In genomic region chr7:44609829-44610228, GRCh38 we compare ENCODE assay signal across 18 cellular contexts. TPM values are rescaled to one million over a fixed set of nuclear protein-coding genes. Genes with fewer than 3 reads are reported as not detected.
DNase-seq lines count a peak whose midpoint lies in the region; ATAC-seq and TF ChIP-seq lines count a peak whose summit lies in the region.
"Had no signal": no experiment of that assay in that cellular context is flagged by ENCODE, and none has a peak within 500 bp of the region (broad histone marks: within the 10 kb centered on the region; RNA-seq: fewer than 3 reads in every experiment).

No MANE protein-coding gene starts in this region.

- H3K4me3 Mint-ChIP-seq in activated CD4-positive, alpha-beta memory T cell treated with anti-CD3 and anti-CD28 coated beads for 36 hours = peak overlapping the region; percentile 16
- H3K4me3 Mint-ChIP-seq in activated CD4-positive, alpha-beta memory T cell treated with anti-CD3 and anti-CD28 coated beads, Interleukin-2, amount 10 ng/mL, durations not matched to agents 7 days and 5 days = no peak overlapping the region
- H3K4me3 Mint-ChIP-seq in CD14-positive monocyte (no peak overlapping the region), T-cell (peak overlapping the region in 2 of 3 donors; percentile 4 to 37), mesothelial cell of epicardium (no peak overlapping the region), Caco-2 (ENCODE audit: unreplicated experiment) (no peak overlapping the region)

- POLR2A ChIA-PET in activated CD4-positive, alpha-beta memory T cell treated with anti-CD3 and anti-CD28 coated beads for 36 hours (lab: Charles Lee) = interaction anchor here (0.7 kb wide), 2 partner anchors 29 to 276 kb away, joined by 3 to 4 read pairs; no protein-coding TSS in a partner anchor
- POLR2A ChIA-PET in activated CD4-positive, alpha-beta memory T cell treated with anti-CD3 and anti-CD28 coated beads, Interleukin-2, amount 10 ng/mL, durations not matched to agents 7 days and 5 days (lab: Charles Lee) = interaction anchor here (0.9 to 33.8 kb wide), 4 partner anchors 8 to 185 kb away, joined by 3 to 1257 read pairs (median 36); no protein-coding TSS in a partner anchor
- POLR2A ChIA-PET in T-cell (lab: Charles Lee) = interaction anchor here (0.6 to 0.7 kb wide), 3 partner anchors 14 to 24 kb away, joined by 3 to 4 read pairs (median 3); no protein-coding TSS in a partner anchor
- POLR2A ChIA-PET in Caco-2 (lab: Charles Lee) = interaction anchor here (0.7 kb wide), 1 partner anchor 329 kb away, joined by 3 read pairs; no protein-coding TSS in a partner anchor

- no TSS peak for BruUV-seq in Caco-2 (replicated peaks; lab: Mats Ljungman, UMichigan)

- H3K4me3 ChIP-seq in Caco-2 (ENCODE audit: low read depth, low read length) = no peak overlapping the region
- H3K4me3 ChIP-seq: ascending aorta, heart left ventricle, SK-N-MC, smooth muscle cell had no signal

- peaks cover 23% of the 10 kb centered on the region for H3K4me1 ChIP-seq in Caco-2
- H3K4me1 ChIP-seq: BE2C had no signal

- peak overlapping the region; percentile 56 for H3K27ac Mint-ChIP-seq in activated CD4-positive, alpha-beta memory T cell treated with anti-CD3 and anti-CD28 coated beads for 36 hours
- H3K27ac Mint-ChIP-seq in activated CD4-positive, alpha-beta memory T cell treated with anti-CD3 and anti-CD28 coated beads, Interleukin-2, amount 10 ng/mL, durations not matched to agents 7 days and 5 days = no peak overlapping the region
- peak overlapping the region in 6 of 7 donors; percentile 23 to 69 (median 48) for H3K27ac Mint-ChIP-seq in CD14-positive monocyte
- H3K27ac Mint-ChIP-seq in T-cell = peak overlapping the region; percentile 61 to 66
- H3K27ac Mint-ChIP-seq in mesothelial cell of epicardium = peak overlapping the region; percentile 26
- no peak overlapping the region for H3K27ac Mint-ChIP-seq in Caco-2 (ENCODE audit: unreplicated experiment)
- H3K27ac Mint-ChIP-seq: activated naive CD4-positive, alpha-beta T cell treated with anti-CD3 and anti-CD28 coated beads, Interleukin-2, amount 50 U/mL, for 72 hours had no signal

- CTCF ChIA-PET in activated CD4-positive, alpha-beta memory T cell treated with anti-CD3 and anti-CD28 coated beads for 36 hours (lab: Charles Lee) = interaction anchor here (1.6 kb wide), 1 partner anchor 45 kb away, joined by 3 read pairs; no protein-coding TSS in a partner anchor
- CTCF ChIA-PET in activated CD4-positive, alpha-beta memory T cell treated with anti-CD3 and anti-CD28 coated beads, Interleukin-2, amount 10 ng/mL, durations not matched to agents 7 days and 5 days (lab: Charles Lee) = interaction anchor here (0.7 to 1.5 kb wide), 3 partner anchors 13 to 994 kb away, joined by 3 read pairs; no protein-coding TSS in a partner anchor
- CTCF ChIA-PET in T-cell (lab: Charles Lee) = interaction anchor here in 1 of 2 donors (0.7 kb wide), 2 partner anchors 55 to 390 kb away, joined by 3 to 6 read pairs; no protein-coding TSS in a partner anchor
- CTCF ChIA-PET in Caco-2 (lab: Charles Lee) = no interaction called here

- intact Hi-C loops in activated CD4-positive, alpha-beta memory T cell treated with anti-CD3 and anti-CD28 coated beads for 36 hours (cut with micrococcal nuclease) = no loop called here
- intact Hi-C loops in CD14-positive monocyte (cut with micrococcal nuclease) (loop anchor here in 1 of 2 donors (5.0 kb wide), 1 partner anchor 32 kb away; no protein-coding TSS in a partner anchor), Caco-2 (cut with micrococcal nuclease; ENCODE audit: unreplicated experiment) (loop anchor here (5.0 kb wide), 1 partner anchor 187 kb away; the partner anchor contains the start of gene PPIA)

- peaks cover 51% of the 10 kb centered on the region for H3K4me1 Mint-ChIP-seq in activated CD4-positive, alpha-beta memory T cell treated with anti-CD3 and anti-CD28 coated beads for 36 hours (ENCODE audit: low read depth)
- peaks cover 63% of the 10 kb centered on the region for H3K4me1 Mint-ChIP-seq in activated CD4-positive, alpha-beta memory T cell treated with anti-CD3 and anti-CD28 coated beads, Interleukin-2, amount 10 ng/mL, durations not matched to agents 7 days and 5 days
- H3K4me1 Mint-ChIP-seq in CD14-positive monocyte (peaks cover 53% of the 10 kb centered on the region), T-cell (peaks cover 55 to 76% (median 70%) of the 10 kb centered on the region in 3 donors), mesothelial cell of epicardium (peaks cover 24% of the 10 kb centered on the region), Caco-2 (ENCODE audit: low read depth, unreplicated experiment) (peaks cover 27% of the 10 kb centered on the region)

- H3K36me3 ChIP-seq in Caco-2 (ENCODE audit: control insufficient read depth, insufficient read depth, low read length) = no peaks in the 10 kb centered on the region
- H3K36me3 ChIP-seq: ascending aorta, BE2C, heart left ventricle had no signal

- no peak for DNase-seq in activated CD4-positive, alpha-beta memory T cell treated with anti-CD3 and anti-CD28 coated beads for 36 hours
- no peak for DNase-seq in activated CD4-positive, alpha-beta memory T cell treated with anti-CD3 and anti-CD28 coated beads, Interleukin-2, amount 10 ng/mL, durations not matched to agents 7 days and 5 days
- DNase-seq in CD14-positive monocyte (ENCODE audit: low spot score) = no peak
- no peak for DNase-seq in T-cell
- DNase-seq in mesothelial cell of epicardium (ENCODE audit: low spot score in 2 of 2, unreplicated experiment in 2 of 2) = no peak
- no peak for DNase-seq in NCI-H1092 treated with DMSO at 0.1 percent for 48 hours (lab: John Stamatoyannopoulos, UW)
- DNase-seq in Caco-2 = no peak
- no peak for DNase-seq in stimulated activated CD4-positive, alpha-beta T cell treated with anti-CD3 and anti-CD28 coated beads, Interleukin-1b, Interleukin-23, amount 100 ng/mL, for 48 hours
- DNase-seq: BE2C, caudate nucleus, heart left ventricle, NCI-H1105, NCI-H774, occipital lobe had no signal

- peaks cover 7% of the 10 kb centered on the region for H3K36me3 Mint-ChIP-seq in activated CD4-positive, alpha-beta memory T cell treated with anti-CD3 and anti-CD28 coated beads for 36 hours
- H3K36me3 Mint-ChIP-seq in activated CD4-positive, alpha-beta memory T cell treated with anti-CD3 and anti-CD28 coated beads, Interleukin-2, amount 10 ng/mL, durations not matched to agents 7 days and 5 days (ENCODE audit: low read depth) = peaks cover 33% of the 10 kb centered on the region
- H3K36me3 Mint-ChIP-seq in CD14-positive monocyte (peaks cover 13 to 20% of the 10 kb centered on the region in 2 donors), T-cell (peaks cover 9% of the 10 kb centered on the region), mesothelial cell of epicardium (no peaks in the 10 kb centered on the region), Caco-2 (ENCODE audit: insufficient read depth, unreplicated experiment) (peaks cover 41% of the 10 kb centered on the region)

- no peaks in the 10 kb centered on the region for H3K27me3 ChIP-seq in Caco-2 (replicated peaks; ENCODE audit: control insufficient read depth, insufficient read depth, low read length)
- H3K27me3 ChIP-seq: ascending aorta, BE2C, heart left ventricle had no signal

- no peak for TF ChIP-seq CTCF in CD14-positive monocyte (IDR thresholded peaks at IDR 0.05)
- no peak for TF ChIP-seq CTCF in mesothelial cell of epicardium (IDR thresholded peaks at IDR 0.05; ENCODE audit: unreplicated experiment)
- no peak for TF ChIP-seq CTCF in Caco-2 (IDR thresholded peaks at IDR 0.05; ENCODE audit: insufficient read depth in 1 of 2, low read depth in 1 of 2, low read length in 1 of 2, severe bottlenecking in 1 of 2, unreplicated experiment in 1 of 2)

- H3K9me3 ChIP-seq in Caco-2 = no peaks in the 10 kb centered on the region
- H3K9me3 ChIP-seq: ascending aorta, BE2C, heart left ventricle had no signal

- H3K9me3 Mint-ChIP-seq in activated CD4-positive, alpha-beta memory T cell treated with anti-CD3 and anti-CD28 coated beads for 36 hours = no peaks in the 10 kb centered on the region
- H3K9me3 Mint-ChIP-seq in activated CD4-positive, alpha-beta memory T cell treated with anti-CD3 and anti-CD28 coated beads, Interleukin-2, amount 10 ng/mL, durations not matched to agents 7 days and 5 days = no peaks in the 10 kb centered on the region
- H3K9me3 Mint-ChIP-seq in CD14-positive monocyte (peaks cover 0 to 2% (median 0%) of the 10 kb centered on the region in 7 donors), T-cell (no peaks in the 10 kb centered on the region), mesothelial cell of epicardium (no peaks in the 10 kb centered on the region), Caco-2 (ENCODE audit: unreplicated experiment) (no peaks in the 10 kb centered on the region)
- H3K9me3 Mint-ChIP-seq: activated naive CD4-positive, alpha-beta T cell treated with anti-CD3 and anti-CD28 coated beads, Interleukin-2, amount 50 U/mL, for 72 hours had no signal

- H3K27me3 Mint-ChIP-seq in activated CD4-positive, alpha-beta memory T cell treated with anti-CD3 and anti-CD28 coated beads for 36 hours = no peaks in the 10 kb centered on the region
- no peaks in the 10 kb centered on the region for H3K27me3 Mint-ChIP-seq in activated CD4-positive, alpha-beta memory T cell treated with anti-CD3 and anti-CD28 coated beads, Interleukin-2, amount 10 ng/mL, durations not matched to agents 7 days and 5 days
- H3K27me3 Mint-ChIP-seq in CD14-positive monocyte (ENCODE audit: low read depth in 3 of 3) (peaks cover 0 to 2% (median under 1%) of the 10 kb centered on the region in 3 donors), T-cell (no peaks in the 10 kb centered on the region), mesothelial cell of epicardium (ENCODE audit: low read depth) (no peaks in the 10 kb centered on the region), Caco-2 (ENCODE audit: insufficient read depth, unreplicated experiment) (no peaks in the 10 kb centered on the region)

- ATAC-seq in T-cell (replicated peaks in 1 of 4) = no peak
- ATAC-seq: activated naive CD4-positive, alpha-beta T cell treated with anti-CD3 and anti-CD28 coated beads, Interleukin-2, amount 50 U/mL, for 72 hours; heart left ventricle had no signal

RNA-seq across cellular contexts. Expression of gene OGDH, which starts 3.4 kb away (rescaled TPM):
- total RNA-seq in activated CD4-positive, alpha-beta memory T cell treated with anti-CD3 and anti-CD28 coated beads for 36 hours = 100 to 1,000 TPM; 103 to 105 TPM
- 100 to 1,000 TPM; 164 to 166 TPM for total RNA-seq in activated CD4-positive, alpha-beta memory T cell treated with anti-CD3 and anti-CD28 coated beads, Interleukin-2, amount 10 ng/mL, durations not matched to agents 7 days and 5 days
- polyA plus RNA-seq in CD14-positive monocyte = 10 to 100 TPM; 41.0 to 49.9 TPM
- total RNA-seq in T-cell = 100 to 1,000 TPM in 3 of 5 donors, 10 to 100 TPM in 2; 58.9 to 113 (median 108) TPM
- total RNA-seq in mesothelial cell of epicardium = 67.4 to 72.8 TPM (median 71.2 TPM) in 3 replicates
- 62.1 and 64.5 TPM in 2 replicates for total RNA-seq in Caco-2 (2022)

RNA-seq across cellular contexts. Expression of gene TMED4, which starts 27.8 kb away (rescaled TPM):
- 10 to 100 TPM; 74.8 to 79.1 TPM for total RNA-seq in activated CD4-positive, alpha-beta memory T cell treated with anti-CD3 and anti-CD28 coated beads for 36 hours
- 10 to 100 TPM; 76.0 to 81.8 TPM for total RNA-seq in activated CD4-positive, alpha-beta memory T cell treated with anti-CD3 and anti-CD28 coated beads, Interleukin-2, amount 10 ng/mL, durations not matched to agents 7 days and 5 days
- 10 to 100 TPM; 45.7 to 49.0 TPM for polyA plus RNA-seq in CD14-positive monocyte
- total RNA-seq in T-cell = 100 to 1,000 TPM in 1 of 5 donors, 10 to 100 TPM in 4; 84.5 to 106 (median 93.1) TPM
- total RNA-seq in mesothelial cell of epicardium = 97.0 to 97.7 TPM (median 97.6 TPM) in 3 replicates
- 93.4 and 96.6 TPM in 2 replicates for total RNA-seq in Caco-2 (2022)

RNA-seq across cellular contexts. Expression of gene DDX56, which starts 36.1 kb away (rescaled TPM):
- 10 to 100 TPM; 84.0 to 87.0 TPM for total RNA-seq in activated CD4-positive, alpha-beta memory T cell treated with anti-CD3 and anti-CD28 coated beads for 36 hours
- total RNA-seq in activated CD4-positive, alpha-beta memory T cell treated with anti-CD3 and anti-CD28 coated beads, Interleukin-2, amount 10 ng/mL, durations not matched to agents 7 days and 5 days = 10 to 100 TPM; 59.0 to 59.6 TPM
- 10 to 100 TPM; 32.2 to 33.9 TPM for polyA plus RNA-seq in CD14-positive monocyte
- total RNA-seq in T-cell (100 to 1,000 TPM in 4 of 5 donors, 10 to 100 TPM in 1; 97.5 to 118 (median 107) TPM), mesothelial cell of epicardium (89.0 to 104 TPM (median 96.8 TPM) in 3 replicates), Caco-2 (2022) (135 and 154 TPM in 2 replicates)

Comparison
In these comparisons a context has a peak if more than half of its experiments do, and no peak if none do; other contexts are left out.
1. H3K27ac Mint-ChIP-seq: peak in activated CD4-positive, alpha-beta memory T cell treated with anti-CD3 and anti-CD28 coated beads for 36 hours (single experiment), CD14-positive monocyte (6 of 7), T-cell (2 of 2) and mesothelial cell of epicardium (single experiment); none in activated CD4-positive, alpha-beta memory T cell treated with anti-CD3 and anti-CD28 coated beads, Interleukin-2, amount 10 ng/mL, durations not matched to agents 7 days and 5 days (single experiment) and Caco-2 (single experiment).
2. H3K4me3 Mint-ChIP-seq: peak in activated CD4-positive, alpha-beta memory T cell treated with anti-CD3 and anti-CD28 coated beads for 36 hours (single experiment) and T-cell (2 of 3); none in activated CD4-positive, alpha-beta memory T cell treated with anti-CD3 and anti-CD28 coated beads, Interleukin-2, amount 10 ng/mL, durations not matched to agents 7 days and 5 days (single experiment), CD14-positive monocyte (0 of 2), mesothelial cell of epicardium (single experiment) and Caco-2 (single experiment).